1 cellular context compared by ENCODE assay signal in the genomic region with DNA sequence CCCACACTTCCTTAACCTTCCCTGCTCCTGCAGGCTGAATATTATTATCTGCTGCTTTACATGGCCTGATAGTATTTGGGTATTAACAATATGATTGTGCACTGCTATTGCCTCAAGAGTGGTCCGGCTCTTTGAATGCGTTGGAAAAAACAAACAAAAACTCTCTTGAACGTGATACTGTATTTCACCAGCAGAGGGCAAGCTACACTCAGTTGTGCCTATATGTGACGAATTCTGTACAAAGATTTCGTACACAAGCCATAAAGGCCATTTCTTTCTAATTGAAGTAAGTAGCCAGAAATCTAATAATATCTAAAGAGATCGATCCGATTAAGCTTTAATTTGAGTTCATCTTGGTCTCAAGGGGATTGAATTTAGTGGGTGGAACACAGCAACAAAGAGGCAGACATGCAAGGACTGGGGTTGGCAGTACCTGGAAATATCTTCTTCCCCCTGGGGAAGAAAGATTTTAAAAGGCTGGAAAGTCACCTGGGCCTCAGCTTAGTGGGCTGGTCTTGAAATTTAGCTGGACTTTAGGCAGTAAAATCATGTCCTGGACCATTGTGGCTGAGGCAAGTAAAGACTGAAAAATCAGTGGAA.
A peak's percentile ranks its signal among the peaks of the same experiment; 100 is the strongest.
TF ChIP-seq lines count a peak whose summit lies in the region.

No MANE protein-coding gene starts in this region.

TF ChIP-seq in K562, 482 proteins besides CTCF, POLR2A, EP300 and RAD21 (continued from another document):
- TF ChIP-seq, protein P1, sequence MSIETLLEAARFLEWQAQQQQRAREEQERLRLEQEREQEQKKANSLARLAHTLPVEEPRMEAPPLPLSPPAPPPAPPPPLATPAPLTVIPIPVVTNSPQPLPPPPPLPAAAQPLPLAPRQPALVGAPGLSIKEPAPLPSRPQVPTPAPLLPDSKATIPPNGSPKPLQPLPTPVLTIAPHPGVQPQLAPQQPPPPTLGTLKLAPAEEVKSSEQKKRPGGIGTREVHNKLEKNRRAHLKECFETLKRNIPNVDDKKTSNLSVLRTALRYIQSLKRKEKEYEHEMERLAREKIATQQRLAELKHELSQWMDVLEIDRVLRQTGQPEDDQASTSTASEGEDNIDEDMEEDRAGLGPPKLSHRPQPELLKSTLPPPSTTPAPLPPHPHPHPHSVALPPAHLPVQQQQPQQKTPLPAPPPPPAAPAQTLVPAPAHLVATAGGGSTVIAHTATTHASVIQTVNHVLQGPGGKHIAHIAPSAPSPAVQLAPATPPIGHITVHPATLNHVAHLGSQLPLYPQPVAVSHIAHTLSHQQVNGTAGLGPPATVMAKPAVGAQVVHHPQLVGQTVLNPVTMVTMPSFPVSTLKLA (conservative IDR thresholded peaks at IDR 0.05) = no peak
- no peak for TF ChIP-seq MXI1 (IDR thresholded peaks at IDR 0.05; ENCODE audit: low read depth, low read length)
- no peak for TF ChIP-seq IRF2 (CRISPR knock-in tag; IDR thresholded peaks at IDR 0.05)
- 0 out of 2 replicates have a peak, but pooled peaks have one; percentile 49 for TF ChIP-seq ZNF764 (CRISPR knock-in tag; IDR thresholded peaks at IDR 0.05; ENCODE audit: low read depth)
- TF ChIP-seq TOE1 (IDR thresholded peaks at IDR 0.05; ENCODE audit: borderline replicate concordance) = no peak
- TF ChIP-seq TOE1 (CRISPR knock-in tag; IDR thresholded peaks at IDR 0.05; ENCODE audit: borderline replicate concordance, low read depth) = no peak
- no peak for TF ChIP-seq RBM17 (IDR thresholded peaks at IDR 0.05; ENCODE audit: borderline replicate concordance, low read depth, low read length)
- TF ChIP-seq YY1 (IDR thresholded peaks at IDR 0.05; ENCODE audit: borderline replicate concordance in 1 of 3, control insufficient read depth in 1 of 3, extremely low read depth in 1 of 3, insufficient read depth in 3 of 3, insufficient read length in 1 of 3, insufficient replicate concordance in 2 of 3, low read depth in 1 of 3, low read length in 2 of 3) = no peak
- TF ChIP-seq ZNF347 (CRISPR knock-in tag; IDR thresholded peaks at IDR 0.05; ENCODE audit: low read depth) = no peak
- no peak for TF ChIP-seq CBX3 (IDR thresholded peaks at IDR 0.05; ENCODE audit: borderline replicate concordance in 1 of 2, low read length in 2 of 2)
- TF ChIP-seq ARID2 (IDR thresholded peaks at IDR 0.05) = peak; percentile 86
- TF ChIP-seq CREM (IDR thresholded peaks at IDR 0.05; ENCODE audit: low read depth) = peak; percentile 36; the same call in 1 of the 2 replicates
- TF ChIP-seq ILK (tag; IDR thresholded peaks at IDR 0.05; ENCODE audit: borderline replicate concordance, low read depth) = no peak
- no peak for TF ChIP-seq ZBTB12 (CRISPR knock-in tag; IDR thresholded peaks at IDR 0.05)
- TF ChIP-seq SMC3 (conservative IDR thresholded peaks at IDR 0.05; ENCODE audit: insufficient read depth, low read depth, low read length) = peak; percentile 84
- TF ChIP-seq FOXJ2 (tag; IDR thresholded peaks at IDR 0.05) = no peak
- no peak for TF ChIP-seq ZFP1 (CRISPR knock-in tag; IDR thresholded peaks at IDR 0.05)
- no peak for TF ChIP-seq TEAD4 (IDR thresholded peaks at IDR 0.05; ENCODE audit: low read length)
- no peak for TF ChIP-seq TEAD4 (CRISPR knock-in tag; IDR thresholded peaks at IDR 0.05; ENCODE audit: borderline replicate concordance)
- TF ChIP-seq PML (IDR thresholded peaks at IDR 0.05; ENCODE audit: low read length) = no peak
- TF ChIP-seq BCOR (IDR thresholded peaks at IDR 0.05) = no peak
- peak; percentile 36 to 55; a peak in 1 of 4 replicates for TF ChIP-seq FOXK2 (conservative IDR thresholded peaks at IDR 0.05 in 1 of 2, IDR thresholded peaks at IDR 0.05 in 1 of 2; ENCODE audit: low read depth in 2 of 2)
- no peak for TF ChIP-seq NR0B1 (IDR thresholded peaks at IDR 0.05; ENCODE audit: partially characterized antibody)
- no peak for TF ChIP-seq CBX1 (IDR thresholded peaks at IDR 0.05; ENCODE audit: low read depth)
- TF ChIP-seq, protein P2, sequence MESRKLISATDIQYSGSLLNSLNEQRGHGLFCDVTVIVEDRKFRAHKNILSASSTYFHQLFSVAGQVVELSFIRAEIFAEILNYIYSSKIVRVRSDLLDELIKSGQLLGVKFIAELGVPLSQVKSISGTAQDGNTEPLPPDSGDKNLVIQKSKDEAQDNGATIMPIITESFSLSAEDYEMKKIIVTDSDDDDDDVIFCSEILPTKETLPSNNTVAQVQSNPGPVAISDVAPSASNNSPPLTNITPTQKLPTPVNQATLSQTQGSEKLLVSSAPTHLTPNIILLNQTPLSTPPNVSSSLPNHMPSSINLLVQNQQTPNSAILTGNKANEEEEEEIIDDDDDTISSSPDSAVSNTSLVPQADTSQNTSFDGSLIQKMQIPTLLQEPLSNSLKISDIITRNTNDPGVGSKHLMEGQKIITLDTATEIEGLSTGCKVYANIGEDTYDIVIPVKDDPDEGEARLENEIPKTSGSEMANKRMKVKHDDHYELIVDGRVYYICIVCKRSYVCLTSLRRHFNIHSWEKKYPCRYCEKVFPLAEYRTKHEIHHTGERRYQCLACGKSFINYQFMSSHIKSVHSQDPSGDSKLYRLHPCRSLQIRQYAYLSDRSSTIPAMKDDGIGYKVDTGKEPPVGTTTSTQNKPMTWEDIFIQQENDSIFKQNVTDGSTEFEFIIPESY (CRISPR knock-in tag; IDR thresholded peaks at IDR 0.05) = no peak
- TF ChIP-seq AFF4 (CRISPR knock-in tag; IDR thresholded peaks at IDR 0.05) = no peak
- TF ChIP-seq ZNF778 (CRISPR knock-in tag; IDR thresholded peaks at IDR 0.05) = no peak
- TF ChIP-seq, protein P3, sequence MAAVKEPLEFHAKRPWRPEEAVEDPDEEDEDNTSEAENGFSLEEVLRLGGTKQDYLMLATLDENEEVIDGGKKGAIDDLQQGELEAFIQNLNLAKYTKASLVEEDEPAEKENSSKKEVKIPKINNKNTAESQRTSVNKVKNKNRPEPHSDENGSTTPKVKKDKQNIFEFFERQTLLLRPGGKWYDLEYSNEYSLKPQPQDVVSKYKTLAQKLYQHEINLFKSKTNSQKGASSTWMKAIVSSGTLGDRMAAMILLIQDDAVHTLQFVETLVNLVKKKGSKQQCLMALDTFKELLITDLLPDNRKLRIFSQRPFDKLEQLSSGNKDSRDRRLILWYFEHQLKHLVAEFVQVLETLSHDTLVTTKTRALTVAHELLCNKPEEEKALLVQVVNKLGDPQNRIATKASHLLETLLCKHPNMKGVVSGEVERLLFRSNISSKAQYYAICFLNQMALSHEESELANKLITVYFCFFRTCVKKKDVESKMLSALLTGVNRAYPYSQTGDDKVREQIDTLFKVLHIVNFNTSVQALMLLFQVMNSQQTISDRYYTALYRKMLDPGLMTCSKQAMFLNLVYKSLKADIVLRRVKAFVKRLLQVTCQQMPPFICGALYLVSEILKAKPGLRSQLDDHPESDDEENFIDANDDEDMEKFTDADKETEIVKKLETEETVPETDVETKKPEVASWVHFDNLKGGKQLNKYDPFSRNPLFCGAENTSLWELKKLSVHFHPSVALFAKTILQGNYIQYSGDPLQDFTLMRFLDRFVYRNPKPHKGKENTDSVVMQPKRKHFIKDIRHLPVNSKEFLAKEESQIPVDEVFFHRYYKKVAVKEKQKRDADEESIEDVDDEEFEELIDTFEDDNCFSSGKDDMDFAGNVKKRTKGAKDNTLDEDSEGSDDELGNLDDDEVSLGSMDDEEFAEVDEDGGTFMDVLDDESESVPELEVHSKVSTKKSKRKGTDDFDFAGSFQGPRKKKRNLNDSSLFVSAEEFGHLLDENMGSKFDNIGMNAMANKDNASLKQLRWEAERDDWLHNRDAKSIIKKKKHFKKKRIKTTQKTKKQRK (IDR thresholded peaks at IDR 0.05; ENCODE audit: borderline replicate concordance, low read depth, low read length) = no peak
- TF ChIP-seq ZNF445 (CRISPR knock-in tag; IDR thresholded peaks at IDR 0.05; ENCODE audit: low read depth) = no peak
- TF ChIP-seq, protein P4, sequence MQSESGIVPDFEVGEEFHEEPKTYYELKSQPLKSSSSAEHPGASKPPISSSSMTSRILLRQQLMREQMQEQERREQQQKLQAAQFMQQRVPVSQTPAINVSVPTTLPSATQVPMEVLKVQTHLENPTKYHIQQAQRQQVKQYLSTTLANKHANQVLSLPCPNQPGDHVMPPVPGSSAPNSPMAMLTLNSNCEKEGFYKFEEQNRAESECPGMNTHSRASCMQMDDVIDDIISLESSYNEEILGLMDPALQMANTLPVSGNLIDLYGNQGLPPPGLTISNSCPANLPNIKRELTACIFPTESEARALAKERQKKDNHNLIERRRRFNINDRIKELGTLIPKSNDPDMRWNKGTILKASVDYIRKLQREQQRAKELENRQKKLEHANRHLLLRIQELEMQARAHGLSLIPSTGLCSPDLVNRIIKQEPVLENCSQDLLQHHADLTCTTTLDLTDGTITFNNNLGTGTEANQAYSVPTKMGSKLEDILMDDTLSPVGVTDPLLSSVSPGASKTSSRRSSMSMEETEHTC (IDR thresholded peaks at IDR 0.05) = no peak
- no peak for TF ChIP-seq HEY1 (CRISPR knock-in tag; IDR thresholded peaks at IDR 0.05; ENCODE audit: borderline replicate concordance)
- TF ChIP-seq BHLHE40 (IDR thresholded peaks at IDR 0.05; ENCODE audit: low read length) = no peak
- peak; percentile 15; the same call in 1 of the 2 replicates for TF ChIP-seq JUND (IDR thresholded peaks at IDR 0.05; ENCODE audit: borderline replicate concordance, low read depth, low read length)
- no peak for TF ChIP-seq JUND (tag; IDR thresholded peaks at IDR 0.05; ENCODE audit: borderline replicate concordance, low read depth, low read length)
- TF ChIP-seq CCAR2 (IDR thresholded peaks at IDR 0.05; ENCODE audit: low read depth, low read length) = no peak
- TF ChIP-seq MBD1 (CRISPR knock-in tag; IDR thresholded peaks at IDR 0.05) = no peak
- no peak for TF ChIP-seq TBL1XR1 (IDR thresholded peaks at IDR 0.05; ENCODE audit: low read length in 2 of 2)
